16 cellular contexts compared by ENCODE assay signal in genomic region chr4:107243141-107243779, GRCh38.
DNase-seq lines count a peak whose midpoint lies in the region; ATAC-seq, FAIRE-seq and TF ChIP-seq lines count a peak whose summit lies in the region.
"Had no signal": no experiment of that assay in that cellular context is flagged by ENCODE, and none has a peak within 500 bp of the region (broad histone marks: within the 10 kb centered on the region; RNA-seq: fewer than 3 reads in every experiment).

No MANE protein-coding gene starts in this region.

- peak; percentile 26 for DNase-seq in AG20443 (ENCODE audit: low spot score)
- peak; percentile 0 for DNase-seq in M059J (ENCODE audit: low read depth)
- DNase-seq in astrocyte of the spinal cord (ENCODE audit: low read depth, low spot score): peak; percentile 66
- DNase-seq in trophoblast cell: no peak
- DNase-seq in GM13976 (ENCODE audit: low spot score): no peak
- no peak for DNase-seq in activated T-cell treated with anti-CD3 and anti-CD28 coated beads, Interleukin-2, amount 50 U/mL, for 24 hours
- DNase-seq in activated CD4-positive, alpha-beta T cell treated with anti-CD3 and anti-CD28 coated beads for 36 hours: no peak
- DNase-seq in GM12891 (ENCODE audit: insufficient read length, low spot score): no peak
- DNase-seq: activated CD8-positive, alpha-beta memory T cell treated with anti-CD3 and anti-CD28 coated beads, Interleukin-2, amount 50 U/mL, for 48 hours; activated naive CD4-positive, alpha-beta T cell treated with anti-CD3 and anti-CD28 coated beads, Interleukin-2, amount 50 U/mL, for 16 hours; DMS79 treated with DMSO at 0.1 percent for 48 hours; mammary epithelial cell had no signal

- POLR2A ChIA-PET in activated CD4-positive, alpha-beta T cell treated with anti-CD3 and anti-CD28 coated beads for 36 hours (lab: Charles Lee): no interaction called here

- no peaks in the 10 kb centered on the region for H3K27me3 ChIP-seq in trophoblast cell (ENCODE audit: insufficient read depth, low read length)
- H3K27me3 ChIP-seq: gastroesophageal sphincter had no signal

- intact Hi-C loops in activated CD4-positive, alpha-beta T cell treated with anti-CD3 and anti-CD28 coated beads for 36 hours (cut with DNase I, micrococcal nuclease): no loop called here

- peak overlapping the region; percentile 49 for H2BK12ac ChIP-seq in trophoblast cell (ENCODE audit: low read length)

- no peak overlapping the region for H3K18ac ChIP-seq in trophoblast cell (ENCODE audit: low read length)

- TF ChIP-seq POLR2A in GM12891 (IDR thresholded peaks at IDR 0.05; ENCODE audit: low read depth, low read length): no peak

- no peak overlapping the region for H3K9ac ChIP-seq in trophoblast cell (ENCODE audit: low read length)

- H3K14ac ChIP-seq in trophoblast cell (ENCODE audit: low read length): no peak overlapping the region

- H3K79me1 ChIP-seq in trophoblast cell (ENCODE audit: low read length): no peaks in the 10 kb centered on the region

- no CpG with 5 or more reads among the region's 4 CpGs for WGBS in trophoblast cell (ENCODE audit: extremely low coverage, insufficient coverage, insufficient read length)

- no peak overlapping the region for H4K12ac ChIP-seq in trophoblast cell (ENCODE audit: low read depth, low read length)

- H3K4me1 Mint-ChIP-seq in activated T-cell treated with anti-CD3 and anti-CD28 coated beads, Interleukin-2, amount 50 U/mL, for 24 hours (ENCODE audit: low read depth): no peaks in the 10 kb centered on the region
- H3K4me1 Mint-ChIP-seq in activated CD4-positive, alpha-beta T cell treated with anti-CD3 and anti-CD28 coated beads for 36 hours: no peaks in the 10 kb centered on the region

- H3K9me3 ChIP-seq in trophoblast cell (ENCODE audit: insufficient read depth, low read depth, low read length): no peaks in the 10 kb centered on the region
- H3K9me3 ChIP-seq: gastroesophageal sphincter had no signal

- ATAC-seq in activated CD4-positive, alpha-beta T cell treated with anti-CD3 and anti-CD28 coated beads for 36 hours: no peak
- ATAC-seq: activated CD4-positive, CD25-positive, alpha-beta regulatory T cell treated with anti-CD3 and anti-CD28 coated beads, Interleukin-2, amount 50 U/mL, for 24 hours; gastroesophageal sphincter had no signal

- no peak for TF ChIP-seq CTCF in astrocyte of the spinal cord (IDR thresholded peaks at IDR 0.05; ENCODE audit: low read depth, low read length)
- no peak for TF ChIP-seq CTCF in GM13976 (IDR thresholded peaks at IDR 0.05; ENCODE audit: borderline replicate concordance, control extremely low read depth, extremely low read depth, insufficient read depth, missing control alignments)

- no peak overlapping the region for H2BK120ac ChIP-seq in trophoblast cell (ENCODE audit: insufficient read depth, low read length, poor library complexity)

- H3K79me2 ChIP-seq in trophoblast cell (ENCODE audit: control insufficient read depth, insufficient read depth, low read length, poor library complexity): no peaks in the 10 kb centered on the region

- H2BK5ac ChIP-seq in trophoblast cell (ENCODE audit: low read depth, low read length, poor library complexity): no peak overlapping the region

- H3K4me3 ChIP-seq in astrocyte of the spinal cord (ENCODE audit: low read depth, low read length) (no peak overlapping the region), trophoblast cell (ENCODE audit: low read depth, low read length) (no peak overlapping the region)
- H3K4me3 ChIP-seq: gastroesophageal sphincter had no signal

- FAIRE-seq in GM12891 (lab: Jason Lieb, UNC): no peak
- FAIRE-seq: bronchial epithelial cell, GM12892 had no signal

- H3K23ac ChIP-seq in trophoblast cell (ENCODE audit: low read length): no peak overlapping the region

- H3K27ac ChIP-seq in trophoblast cell (ENCODE audit: low read depth, low read length): no peak overlapping the region
- H3K27ac ChIP-seq: gastroesophageal sphincter had no signal

- H2AFZ ChIP-seq in trophoblast cell (ENCODE audit: insufficient read depth, low read length, poor library complexity): no peak overlapping the region

- H3K4me3 Mint-ChIP-seq in activated T-cell treated with anti-CD3 and anti-CD28 coated beads, Interleukin-2, amount 50 U/mL, for 24 hours: no peak overlapping the region
- H3K4me3 Mint-ChIP-seq in activated CD4-positive, alpha-beta T cell treated with anti-CD3 and anti-CD28 coated beads for 36 hours: no peak overlapping the region

- H2AK5ac ChIP-seq in trophoblast cell (ENCODE audit: low read length): no peak overlapping the region

- H3K4ac ChIP-seq in trophoblast cell (ENCODE audit: low read depth, low read length): no peak overlapping the region

- H3K4me2 ChIP-seq in trophoblast cell (ENCODE audit: low read length): no peak overlapping the region

- no peaks in the 10 kb centered on the region for H3K36me3 ChIP-seq in trophoblast cell (ENCODE audit: control insufficient read depth in 1 of 2, insufficient read depth in 2 of 2, low read length in 2 of 2)
- H3K36me3 ChIP-seq: gastroesophageal sphincter had no signal

- CTCF ChIA-PET in activated CD4-positive, alpha-beta T cell treated with anti-CD3 and anti-CD28 coated beads for 36 hours (lab: Charles Lee): no interaction called here

- no peaks in the 10 kb centered on the region for H3K4me1 ChIP-seq in trophoblast cell (ENCODE audit: control insufficient read depth in 1 of 2, insufficient read depth in 2 of 2, low read length in 2 of 2)

- H3K27ac Mint-ChIP-seq in activated T-cell treated with anti-CD3 and anti-CD28 coated beads, Interleukin-2, amount 50 U/mL, for 24 hours: no peak overlapping the region
- H3K27ac Mint-ChIP-seq in activated CD4-positive, alpha-beta T cell treated with anti-CD3 and anti-CD28 coated beads for 36 hours: no peak overlapping the region

- H3K36me3 Mint-ChIP-seq in activated T-cell treated with anti-CD3 and anti-CD28 coated beads, Interleukin-2, amount 50 U/mL, for 24 hours (ENCODE audit: low read depth): no peaks in the 10 kb centered on the region
- no peaks in the 10 kb centered on the region for H3K36me3 Mint-ChIP-seq in activated CD4-positive, alpha-beta T cell treated with anti-CD3 and anti-CD28 coated beads for 36 hours (ENCODE audit: low read depth)

- H3K27me3 Mint-ChIP-seq in activated T-cell treated with anti-CD3 and anti-CD28 coated beads, Interleukin-2, amount 50 U/mL, for 24 hours: no peaks in the 10 kb centered on the region
- H3K27me3 Mint-ChIP-seq in activated CD4-positive, alpha-beta T cell treated with anti-CD3 and anti-CD28 coated beads for 36 hours: peaks cover 2% of the 10 kb centered on the region

- in situ Hi-C loops in astrocyte of the spinal cord (cut with HindIII; ENCODE audit: low sequenced_read_pairs) (no loop called here), GM13976 (cut with MboI; ENCODE audit: low sequenced_read_pairs, unreplicated experiment) (no loop called here)

- no peaks in the 10 kb centered on the region for H3K9me3 Mint-ChIP-seq in activated T-cell treated with anti-CD3 and anti-CD28 coated beads, Interleukin-2, amount 50 U/mL, for 24 hours
- H3K9me3 Mint-ChIP-seq in activated CD4-positive, alpha-beta T cell treated with anti-CD3 and anti-CD28 coated beads for 36 hours (ENCODE audit: low read depth): no peaks in the 10 kb centered on the region

- no peak overlapping the region for H4K91ac ChIP-seq in trophoblast cell (ENCODE audit: low read depth, low read length)

- H4K8ac ChIP-seq in trophoblast cell (ENCODE audit: low read depth, low read length): no peak overlapping the region

TF ChIP-seq in GM12891, 5 proteins besides CTCF, POLR2A, EP300 and RAD21:
- TF ChIP-seq POLR2AphosphoS5 (IDR thresholded peaks at IDR 0.05; ENCODE audit: low read depth, low read length) (no peak), SPI1 (IDR thresholded peaks at IDR 0.05; ENCODE audit: low read depth, low read length) (no peak)

Comparison
In these comparisons a context has a peak if more than half of its experiments do, and no peak if none do; other contexts are left out.
1. DNase-seq: peak in AG20443 (single experiment), M059J (single experiment) and astrocyte of the spinal cord (single experiment); none in trophoblast cell (0 of 2), GM13976 (single experiment), activated T-cell treated with anti-CD3 and anti-CD28 coated beads, Interleukin-2, amount 50 U/mL, for 24 hours (single experiment), activated CD4-positive, alpha-beta T cell treated with anti-CD3 and anti-CD28 coated beads for 36 hours (single experiment) and GM12891 (single experiment).